ENCODE assay signal across 22 cellular contexts in genomic region chrX:47278684-47279083, GRCh38. TPM values are rescaled to one million over a fixed set of nuclear protein-coding genes. Genes with fewer than 3 reads are reported as not detected.
A peak's percentile ranks its signal among the peaks of the same experiment; 100 is the strongest.
DNase-seq lines count a peak whose midpoint lies in the region; ATAC-seq and TF ChIP-seq lines count a peak whose summit lies in the region.
"Had no signal": no experiment of that assay in that cellular context is flagged by ENCODE, and none has a peak within 500 bp of the region (broad histone marks: within the 10 kb centered on the region; RNA-seq: fewer than 3 reads in every experiment).

No MANE protein-coding gene starts in this region.

- ATAC-seq in IMR-90 (ENCODE audit: low read depth): peak; percentile 71
- ATAC-seq in GM18520 (IDR thresholded peaks at IDR 0.05; ENCODE audit: unreplicated experiment): no peak
- ATAC-seq: activated T-cell treated with anti-CD3 and anti-CD28 coated beads, Interleukin-2, amount 50 U/mL, for 72 hours; heart left ventricle; lower lobe of right lung; stimulated activated effector memory CD8-positive, alpha-beta T cell treated with anti-CD3 and anti-CD28 coated beads, Interleukin-12 subunit alpha, Interleukin-12 subunit beta, amount 100 ng/mL, for 72 hours had no signal

- H3K36me3 Mint-ChIP-seq in immature natural killer cell: no peaks in the 10 kb centered on the region
- H3K36me3 Mint-ChIP-seq: activated naive CD4-positive, alpha-beta T cell treated with anti-CD3 and anti-CD28 coated beads, Interleukin-2, amount 50 U/mL, for 24 hours; stimulated activated effector memory CD8-positive, alpha-beta T cell treated with anti-CD3 and anti-CD28 coated beads, Interleukin-12 subunit alpha, Interleukin-12 subunit beta, amount 100 ng/mL, for 72 hours had no signal

- intact Hi-C loops in IMR-90 (cut with micrococcal nuclease): no loop called here

- peak overlapping the region; percentile 76 for H2AFZ ChIP-seq in IMR-90 (replicated peaks; ENCODE audit: low read length, poor library complexity)
- H2AFZ ChIP-seq: PC-9 had no signal

- H3K23ac ChIP-seq in IMR-90 (ENCODE audit: low read depth, low read length): 0 out of 2 replicates have a peak overlapping the region, but pooled peaks have one; percentile 15

- WGBS in IMR-90 (ENCODE audit: extremely low coverage in 2 of 2, insufficient read length in 1 of 2), 2 experiments: no CpG with 5 or more reads among the region's 2 CpGs

- no peak overlapping the region for H3K4me3 Mint-ChIP-seq in immature natural killer cell
- H3K4me3 Mint-ChIP-seq: activated naive CD4-positive, alpha-beta T cell treated with anti-CD3 and anti-CD28 coated beads, Interleukin-2, amount 50 U/mL, for 24 hours; activated T-cell treated with anti-CD3 and anti-CD28 coated beads, Interleukin-2, amount 50 U/mL, for 72 hours; stimulated activated effector memory CD8-positive, alpha-beta T cell treated with anti-CD3 and anti-CD28 coated beads, Interleukin-12 subunit alpha, Interleukin-12 subunit beta, amount 100 ng/mL, for 72 hours had no signal

- H3K27me3 Mint-ChIP-seq in immature natural killer cell (ENCODE audit: low read depth in 3 of 3): peaks cover 0 to 7% (median 3%) of the 10 kb centered on the region in 3 donors
- H3K27me3 Mint-ChIP-seq: activated naive CD4-positive, alpha-beta T cell treated with anti-CD3 and anti-CD28 coated beads, Interleukin-2, amount 50 U/mL, for 24 hours had no signal

- H3K14ac ChIP-seq in IMR-90 (replicated peaks; ENCODE audit: low read depth, low read length): 0 out of 2 replicates have a peak overlapping the region, but pooled peaks have one; percentile 29

- H4K91ac ChIP-seq in IMR-90 (ENCODE audit: insufficient read depth, low read depth, low read length): no peak overlapping the region

- H2BK20ac ChIP-seq in IMR-90 (ENCODE audit: low read depth, low read length): peak overlapping the region; percentile 62; the same call in 1 of the 2 replicates

- H3K4me3 ChIP-seq in IMR-90 (ENCODE audit: insufficient read depth, low read depth, low read length) (no peak overlapping the region), choroid plexus epithelial cell (ENCODE audit: low read depth, low read length) (no peak overlapping the region)
- H3K4me3 ChIP-seq: heart left ventricle, lower lobe of right lung, PC-9, right atrium auricular region, thyroid gland had no signal

- DNase-seq in AG09319 (ENCODE audit: extremely low read depth, low read depth) (peak; percentile 1), IMR-90 (peak; percentile 78), choroid plexus epithelial cell (ENCODE audit: low read depth) (peak; percentile 59), iris pigment epithelial cell (ENCODE audit: low read depth) (peak; percentile 64), DMS114 treated with DMSO at 0.1 percent for 48 hours (lab: John Stamatoyannopoulos, UW; ENCODE audit: unreplicated experiment) (no peak), NCI-H1048 (lab: John Stamatoyannopoulos, UW) (no peak), immature natural killer cell (no peak)
- DNase-seq: activated CD4-positive, CD25-positive, alpha-beta regulatory T cell treated with anti-CD3 and anti-CD28 coated beads, Interleukin-2, amount 50 U/mL, for 72 hours; activated T-cell treated with anti-CD3 and anti-CD28 coated beads, Interleukin-2, amount 50 U/mL, for 72 hours; dermis blood vessel endothelial cell; GOT3; heart left ventricle; lower lobe of right lung; NCI-H187 treated with DMSO at 0.1 percent for 48 hours; NCI-H226; occipital lobe; thyroid gland had no signal

- no peak overlapping the region for H3K56ac ChIP-seq in IMR-90 (ENCODE audit: extremely low read depth, insufficient read depth, low read length)

- no peaks in the 10 kb centered on the region for H4K20me1 ChIP-seq in IMR-90 (ENCODE audit: insufficient read depth, low read length)

- CTCF ChIA-PET in IMR-90 (lab: Yijun Ruan, JAX): no interaction called here

- H3K18ac ChIP-seq in IMR-90 (ENCODE audit: low read depth, low read length): no peak overlapping the region

- H3K4me2 ChIP-seq in IMR-90 (ENCODE audit: low read depth, low read length): no peak overlapping the region
- H3K4me2 ChIP-seq: PC-9 had no signal

- TF ChIP-seq POLR2A in IMR-90 (IDR thresholded peaks at IDR 0.05; ENCODE audit: low read depth, low read length): no peak

- H3K27ac Mint-ChIP-seq in immature natural killer cell: no peak overlapping the region
- H3K27ac Mint-ChIP-seq: activated naive CD4-positive, alpha-beta T cell treated with anti-CD3 and anti-CD28 coated beads, Interleukin-2, amount 50 U/mL, for 24 hours; activated T-cell treated with anti-CD3 and anti-CD28 coated beads, Interleukin-2, amount 50 U/mL, for 72 hours; stimulated activated effector memory CD8-positive, alpha-beta T cell treated with anti-CD3 and anti-CD28 coated beads, Interleukin-12 subunit alpha, Interleukin-12 subunit beta, amount 100 ng/mL, for 72 hours had no signal

- peaks cover 3% of the 10 kb centered on the region; the same call in 1 of the 2 replicates for H3K9me1 ChIP-seq in IMR-90 (ENCODE audit: insufficient read depth, low read length)

- H3K9me3 ChIP-seq in IMR-90 (ENCODE audit: control insufficient read depth, insufficient read depth, low read length): no peaks in the 10 kb centered on the region
- H3K9me3 ChIP-seq: heart left ventricle, lower lobe of right lung, right atrium auricular region, thyroid gland had no signal

- H3K79me1 ChIP-seq in IMR-90 (ENCODE audit: low read depth in 1 of 2, low read length in 2 of 2): no peaks in the 10 kb centered on the region

- no peaks in the 10 kb centered on the region for H3K9me3 Mint-ChIP-seq in immature natural killer cell
- H3K9me3 Mint-ChIP-seq: activated naive CD4-positive, alpha-beta T cell treated with anti-CD3 and anti-CD28 coated beads, Interleukin-2, amount 50 U/mL, for 24 hours; activated T-cell treated with anti-CD3 and anti-CD28 coated beads, Interleukin-2, amount 50 U/mL, for 72 hours; stimulated activated effector memory CD8-positive, alpha-beta T cell treated with anti-CD3 and anti-CD28 coated beads, Interleukin-12 subunit alpha, Interleukin-12 subunit beta, amount 100 ng/mL, for 72 hours had no signal

- H3K4me1 ChIP-seq in IMR-90 (ENCODE audit: control insufficient read depth, insufficient read depth, low read length): peaks cover 2% of the 10 kb centered on the region; the same call in 1 of the 2 replicates
- H3K4me1 ChIP-seq: heart left ventricle, lower lobe of right lung, right atrium auricular region, thyroid gland had no signal

- peak overlapping the region; percentile 52; the same call in 1 of the 2 replicates for H3K4ac ChIP-seq in IMR-90 (ENCODE audit: low read depth, low read length)

- no peak overlapping the region for H3K9ac ChIP-seq in IMR-90 (ENCODE audit: low read depth, low read length)

- dilution Hi-C loops in IMR-90 (cut with HindIII; ENCODE audit: low sequenced_read_pairs, unreplicated experiment): no loop called here

- no peak for TF ChIP-seq RAD21 in IMR-90 (IDR thresholded peaks at IDR 0.05; ENCODE audit: low read length)

- H4K5ac ChIP-seq in IMR-90 (ENCODE audit: low read depth, low read length): no peak overlapping the region

- peaks cover 7% of the 10 kb centered on the region for H3K27me3 ChIP-seq in IMR-90 (ENCODE audit: control insufficient read depth, insufficient read depth, low read length)
- H3K27me3 ChIP-seq: right atrium auricular region had no signal

- in situ Hi-C loops in IMR-90 (cut with MboI; ENCODE audit: low sequenced_read_pairs): no loop called here

- peak overlapping the region; percentile 61 for H2AK9ac ChIP-seq in IMR-90 (replicated peaks; ENCODE audit: low read depth, low read length, poor library complexity)

- no peak overlapping the region for H2BK5ac ChIP-seq in IMR-90 (ENCODE audit: low read depth, low read length, poor library complexity, severe bottlenecking)

- no TSS peak for BruUV-seq in IMR-90 (replicated peaks; lab: Mats Ljungman, UMichigan)

- H2BK15ac ChIP-seq in IMR-90 (ENCODE audit: low read depth, low read length): no peak overlapping the region

- peak overlapping the region in 1 of 2 experiments; percentile 35; a peak in 2 of 4 replicates for H4K8ac ChIP-seq in IMR-90 (ENCODE audit: low read depth in 2 of 2, low read length in 2 of 2)

- TF ChIP-seq CTCF in AG09319 (IDR thresholded peaks at IDR 0.05; ENCODE audit: low read depth, low read length): no peak
- no peak for TF ChIP-seq CTCF in IMR-90 (conservative IDR thresholded peaks at IDR 0.05; ENCODE audit: low read depth, low read length)
- TF ChIP-seq CTCF in choroid plexus epithelial cell (conservative IDR thresholded peaks at IDR 0.05; ENCODE audit: low read depth, low read length): no peak

- no peaks in the 10 kb centered on the region for H3K36me3 ChIP-seq in IMR-90 (ENCODE audit: control insufficient read depth, insufficient read depth, low read length)
- H3K36me3 ChIP-seq: heart left ventricle, lower lobe of right lung, right atrium auricular region, thyroid gland had no signal

- H2AK5ac ChIP-seq in IMR-90 (ENCODE audit: low read depth, low read length): peak overlapping the region; percentile 61; the same call in 1 of the 2 replicates

- POLR2A ChIA-PET in IMR-90 (lab: Charles Lee; ENCODE audit: unreplicated experiment): no interaction called here

- no peaks in the 10 kb centered on the region for H3K4me1 Mint-ChIP-seq in immature natural killer cell
- H3K4me1 Mint-ChIP-seq: activated naive CD4-positive, alpha-beta T cell treated with anti-CD3 and anti-CD28 coated beads, Interleukin-2, amount 50 U/mL, for 24 hours; stimulated activated effector memory CD8-positive, alpha-beta T cell treated with anti-CD3 and anti-CD28 coated beads, Interleukin-12 subunit alpha, Interleukin-12 subunit beta, amount 100 ng/mL, for 72 hours had no signal

- H2BK120ac ChIP-seq in IMR-90 (ENCODE audit: low read depth, low read length): no peak overlapping the region

- no peak overlapping the region for H3K27ac ChIP-seq in IMR-90 (ENCODE audit: insufficient read depth, low read length)
- H3K27ac ChIP-seq: heart left ventricle, lower lobe of right lung, PC-9, right atrium auricular region, thyroid gland had no signal

TF ChIP-seq in IMR-90, 13 proteins besides CTCF, POLR2A, EP300 and RAD21:
- no peak for TF ChIP-seq USF2 (IDR thresholded peaks at IDR 0.05; ENCODE audit: low read depth, low read length)
- peak; percentile 33; the same call in 1 of the 2 replicates for TF ChIP-seq CEBPB (IDR thresholded peaks at IDR 0.05; ENCODE audit: low read depth, low read length)

RNA-seq across cellular contexts. Expression of gene USP11, which starts 45.9 kb away (rescaled TPM):
- total RNA-seq in IMR-90 (2012; rRNA removed): 50.5 and 59.7 TPM in 2 replicates
- polyA plus RNA-seq in IMR-90 (2012; rRNA removed) (33.0 and 33.5 TPM in 2 replicates), immature natural killer cell (100 to 1,000 TPM in 1 of 3 donors, 10 to 100 TPM in 2; 70.8 to 112 (median 96.5) TPM)
- polyA plus RNA-seq in IMR-90 (2012; cell fraction: cytosol; rRNA removed): 18.8 and 25.3 TPM in 2 replicates
- polyA plus RNA-seq in IMR-90 (2012; cell fraction: nucleus; rRNA removed; ENCODE audit: low replicate concordance): 110 and 113 TPM in 2 replicates

Comparison
In these comparisons a context has a peak if more than half of its experiments do, and no peak if none do; other contexts are left out.
1. DNase-seq: peak in AG09319 (single experiment), IMR-90 (single experiment), choroid plexus epithelial cell (single experiment) and iris pigment epithelial cell (single experiment); none in DMS114 treated with DMSO at 0.1 percent for 48 hours (single experiment), NCI-H1048 (single experiment) and immature natural killer cell (0 of 3).